In genomic region chr7:29684146-29684786, GRCh38 we compare ENCODE assay signal across 8 cellular contexts.
A peak's percentile ranks its signal among the peaks of the same experiment; 100 is the strongest.
DNase-seq lines count a peak whose midpoint lies in the region; ATAC-seq and TF ChIP-seq lines count a peak whose summit lies in the region.
"Not testable (repeated sequence)": the region's sequence is repeated elsewhere in the genome, so short reads cannot be mapped to it uniquely, and the experiment has no call there.

No MANE protein-coding gene starts in this region.

- in situ Hi-C loops in Caki2 (cut with HindIII; ENCODE audit: low pct_unique_long_range_greater_than_20kb, low sequenced_read_pairs), result not testable (repeated sequence)

- H4K5ac ChIP-seq in mesendoderm (ENCODE audit: low read length), result not testable (repeated sequence)

- H3K4me2 ChIP-seq in mesendoderm (ENCODE audit: low read length), result not testable (repeated sequence)

- H3K18ac ChIP-seq in mesendoderm (ENCODE audit: low read length), result not testable (repeated sequence)

- H3K4me1 Mint-ChIP-seq in activated naive CD4-positive, alpha-beta T cell treated with anti-CD3 and anti-CD28 coated beads, Interleukin-2, amount 10 ng/mL, durations not matched to agents 7 days and 5 days, result not testable (repeated sequence)

- not testable (repeated sequence) for H3K9me3 Mint-ChIP-seq in activated naive CD4-positive, alpha-beta T cell treated with anti-CD3 and anti-CD28 coated beads, Interleukin-2, amount 10 ng/mL, durations not matched to agents 7 days and 5 days

- CTCF ChIA-PET in activated naive CD4-positive, alpha-beta T cell treated with anti-CD3 and anti-CD28 coated beads, Interleukin-2, amount 10 ng/mL, durations not matched to agents 7 days and 5 days (lab: Charles Lee), result not testable (repeated sequence)

- H3K4me1 ChIP-seq in mesendoderm (ENCODE audit: control insufficient read depth, low read depth, low read length), result not testable (repeated sequence)

- not testable (repeated sequence) for H3K36me3 Mint-ChIP-seq in activated naive CD4-positive, alpha-beta T cell treated with anti-CD3 and anti-CD28 coated beads, Interleukin-2, amount 10 ng/mL, durations not matched to agents 7 days and 5 days

- H3K27ac ChIP-seq in mesendoderm (ENCODE audit: low read depth, low read length), result not testable (repeated sequence)

- H3K4me3 Mint-ChIP-seq in activated naive CD4-positive, alpha-beta T cell treated with anti-CD3 and anti-CD28 coated beads, Interleukin-2, amount 10 ng/mL, durations not matched to agents 7 days and 5 days, result peak overlapping the region; percentile 70

- peak overlapping the region; percentile 28 for H3K27ac Mint-ChIP-seq in activated naive CD4-positive, alpha-beta T cell treated with anti-CD3 and anti-CD28 coated beads, Interleukin-2, amount 10 ng/mL, durations not matched to agents 7 days and 5 days

- ATAC-seq in GM21515 (IDR thresholded peaks at IDR 0.05; ENCODE audit: unreplicated experiment), result peak; percentile 39
- ATAC-seq in HG03280 (IDR thresholded peaks at IDR 0.05; ENCODE audit: unreplicated experiment), result peak; percentile 10

- TF ChIP-seq CTCF in fibroblast of mammary gland (conservative IDR thresholded peaks at IDR 0.05; ENCODE audit: control insufficient read depth, insufficient read depth, low read depth, low read length), result not testable (repeated sequence)

- peak overlapping the region; percentile 53 for H3K4me3 ChIP-seq in fibroblast of mammary gland (ENCODE audit: control insufficient read depth, low read depth, low read length)
- H3K4me3 ChIP-seq in mesendoderm (ENCODE audit: low read length), result not testable (repeated sequence)

- H3K27me3 ChIP-seq in mesendoderm (ENCODE audit: insufficient read depth, low read length, poor library complexity), result not testable (repeated sequence)

- H3K4ac ChIP-seq in mesendoderm (ENCODE audit: low read depth, low read length), result not testable (repeated sequence)

- not testable (repeated sequence) for H4K8ac ChIP-seq in mesendoderm (ENCODE audit: low read depth, low read length)

- not testable (repeated sequence) for H3K23ac ChIP-seq in mesendoderm (ENCODE audit: low read length)

- peak overlapping the region; percentile 86 for H3K56ac ChIP-seq in mesendoderm (ENCODE audit: low read length)

- peak; percentile 30 for DNase-seq in Caki2 (ENCODE audit: low read depth)
- DNase-seq in OCI-M1 (lab: John Stamatoyannopoulos, UW), result peak; percentile 62
- not testable (repeated sequence) for DNase-seq in activated naive CD4-positive, alpha-beta T cell treated with anti-CD3 and anti-CD28 coated beads, Interleukin-2, amount 10 ng/mL, durations not matched to agents 7 days and 5 days
- peak; percentile 7 for DNase-seq in fibroblast of mammary gland (ENCODE audit: low read depth)
- peak; percentile 1 for DNase-seq in mesendoderm
- peak; percentile 1 for DNase-seq in stimulated activated CD4-positive, alpha-beta T cell treated with anti-CD3 and anti-CD28 coated beads, Interleukin-4, amount 100 ng/mL, for 1 hour

- not testable (repeated sequence) for H2BK15ac ChIP-seq in mesendoderm (replicated peaks; ENCODE audit: low read depth)

- not testable (repeated sequence) for H3K36me3 ChIP-seq in mesendoderm (ENCODE audit: control insufficient read depth, insufficient read depth, low read length)

- H2BK120ac ChIP-seq in mesendoderm (ENCODE audit: low read depth, low read length), result not testable (repeated sequence)

- H3K79me1 ChIP-seq in mesendoderm (ENCODE audit: low read length), result not testable (repeated sequence)

- not testable (repeated sequence) for H2BK5ac ChIP-seq in mesendoderm (ENCODE audit: low read length)

- H3K79me2 ChIP-seq in mesendoderm (ENCODE audit: control insufficient read depth, insufficient read depth, low read length), result not testable (repeated sequence)

- H3K27me3 Mint-ChIP-seq in activated naive CD4-positive, alpha-beta T cell treated with anti-CD3 and anti-CD28 coated beads, Interleukin-2, amount 10 ng/mL, durations not matched to agents 7 days and 5 days, result peaks cover 39% of the 10 kb centered on the region

- no CpG with 5 or more reads among the region's 34 CpGs for WGBS in mesendoderm (ENCODE audit: extremely low coverage, insufficient coverage, low lambda C conversion rate)

- H3K9ac ChIP-seq in mesendoderm (ENCODE audit: low read length), result not testable (repeated sequence)

- not testable (repeated sequence) for H2AK5ac ChIP-seq in mesendoderm (ENCODE audit: low read length)
